1 cellular context compared by ENCODE assay signal in the genomic region with DNA sequence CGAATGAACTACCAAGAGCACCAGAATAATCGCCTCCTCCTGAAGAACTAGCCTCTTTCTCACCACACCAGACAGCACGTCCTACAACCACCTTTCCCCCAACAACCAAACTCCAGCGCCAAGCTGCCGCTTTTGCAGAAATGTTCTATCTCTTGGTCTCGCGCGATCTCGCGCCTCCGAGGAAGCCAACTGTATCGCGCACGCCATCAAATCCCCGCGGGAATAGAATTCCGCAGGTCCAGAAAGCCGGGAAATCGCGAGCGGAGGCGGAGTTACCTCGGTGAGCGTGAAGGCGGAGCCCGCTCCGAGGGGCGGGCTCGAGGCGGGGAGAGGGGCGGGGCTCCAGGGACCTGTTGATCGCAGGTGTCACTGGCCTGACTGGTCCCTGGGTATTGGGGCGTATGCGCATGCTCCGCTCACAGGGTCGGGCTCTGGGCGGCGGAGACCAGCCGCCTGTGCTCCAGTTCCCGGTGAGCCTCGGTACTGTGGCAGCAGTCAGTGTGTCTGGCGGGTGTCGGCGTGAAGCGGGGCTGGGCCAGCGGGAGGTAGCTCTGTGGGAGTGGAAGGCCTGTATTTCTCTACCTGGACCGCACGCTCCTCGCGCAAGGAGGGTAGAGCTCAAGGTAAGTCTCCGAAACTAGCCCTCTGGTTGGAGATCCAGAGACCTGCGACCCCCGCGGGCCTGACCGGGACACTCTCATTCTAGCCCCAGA.
TF ChIP-seq lines count a peak whose summit lies in the region.

A gene (plus strand): TSS at position 463 of the 713 bp plus-strand sequence. CDS start 27,047 bp downstream, outside the sequence.

TF ChIP-seq in HepG2, 621 proteins besides CTCF, POLR2A, EP300 and RAD21 (continued from another document and continues in another):
- TF ChIP-seq, protein P1, sequence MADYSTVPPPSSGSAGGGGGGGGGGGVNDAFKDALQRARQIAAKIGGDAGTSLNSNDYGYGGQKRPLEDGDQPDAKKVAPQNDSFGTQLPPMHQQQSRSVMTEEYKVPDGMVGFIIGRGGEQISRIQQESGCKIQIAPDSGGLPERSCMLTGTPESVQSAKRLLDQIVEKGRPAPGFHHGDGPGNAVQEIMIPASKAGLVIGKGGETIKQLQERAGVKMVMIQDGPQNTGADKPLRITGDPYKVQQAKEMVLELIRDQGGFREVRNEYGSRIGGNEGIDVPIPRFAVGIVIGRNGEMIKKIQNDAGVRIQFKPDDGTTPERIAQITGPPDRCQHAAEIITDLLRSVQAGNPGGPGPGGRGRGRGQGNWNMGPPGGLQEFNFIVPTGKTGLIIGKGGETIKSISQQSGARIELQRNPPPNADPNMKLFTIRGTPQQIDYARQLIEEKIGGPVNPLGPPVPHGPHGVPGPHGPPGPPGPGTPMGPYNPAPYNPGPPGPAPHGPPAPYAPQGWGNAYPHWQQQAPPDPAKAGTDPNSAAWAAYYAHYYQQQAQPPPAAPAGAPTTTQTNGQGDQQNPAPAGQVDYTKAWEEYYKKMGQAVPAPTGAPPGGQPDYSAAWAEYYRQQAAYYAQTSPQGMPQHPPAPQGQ (CRISPR knock-in tag; IDR thresholded peaks at IDR 0.05; ENCODE audit: borderline replicate concordance), result no peak
- TF ChIP-seq, protein P2, sequence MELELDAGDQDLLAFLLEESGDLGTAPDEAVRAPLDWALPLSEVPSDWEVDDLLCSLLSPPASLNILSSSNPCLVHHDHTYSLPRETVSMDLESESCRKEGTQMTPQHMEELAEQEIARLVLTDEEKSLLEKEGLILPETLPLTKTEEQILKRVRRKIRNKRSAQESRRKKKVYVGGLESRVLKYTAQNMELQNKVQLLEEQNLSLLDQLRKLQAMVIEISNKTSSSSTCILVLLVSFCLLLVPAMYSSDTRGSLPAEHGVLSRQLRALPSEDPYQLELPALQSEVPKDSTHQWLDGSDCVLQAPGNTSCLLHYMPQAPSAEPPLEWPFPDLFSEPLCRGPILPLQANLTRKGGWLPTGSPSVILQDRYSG (CRISPR knock-in tag; IDR thresholded peaks at IDR 0.05), result no peak
- TF ChIP-seq CBX2 (IDR thresholded peaks at IDR 0.05; ENCODE audit: low read depth, low read length), result no peak
- TF ChIP-seq CBX2 (CRISPR knock-in tag; IDR thresholded peaks at IDR 0.05; ENCODE audit: low read depth), result 0 out of 2 replicates have a peak, but pooled peaks have one; percentile 53
- TF ChIP-seq ZNF670 (CRISPR knock-in tag; IDR thresholded peaks at IDR 0.05; ENCODE audit: borderline replicate concordance), result no peak
- TF ChIP-seq ZNF441 (CRISPR knock-in tag; IDR thresholded peaks at IDR 0.05; ENCODE audit: borderline replicate concordance), result no peak
- no peak for TF ChIP-seq MBNL3 (CRISPR knock-in tag; conservative IDR thresholded peaks at IDR 0.05)
- TF ChIP-seq, protein P3, sequence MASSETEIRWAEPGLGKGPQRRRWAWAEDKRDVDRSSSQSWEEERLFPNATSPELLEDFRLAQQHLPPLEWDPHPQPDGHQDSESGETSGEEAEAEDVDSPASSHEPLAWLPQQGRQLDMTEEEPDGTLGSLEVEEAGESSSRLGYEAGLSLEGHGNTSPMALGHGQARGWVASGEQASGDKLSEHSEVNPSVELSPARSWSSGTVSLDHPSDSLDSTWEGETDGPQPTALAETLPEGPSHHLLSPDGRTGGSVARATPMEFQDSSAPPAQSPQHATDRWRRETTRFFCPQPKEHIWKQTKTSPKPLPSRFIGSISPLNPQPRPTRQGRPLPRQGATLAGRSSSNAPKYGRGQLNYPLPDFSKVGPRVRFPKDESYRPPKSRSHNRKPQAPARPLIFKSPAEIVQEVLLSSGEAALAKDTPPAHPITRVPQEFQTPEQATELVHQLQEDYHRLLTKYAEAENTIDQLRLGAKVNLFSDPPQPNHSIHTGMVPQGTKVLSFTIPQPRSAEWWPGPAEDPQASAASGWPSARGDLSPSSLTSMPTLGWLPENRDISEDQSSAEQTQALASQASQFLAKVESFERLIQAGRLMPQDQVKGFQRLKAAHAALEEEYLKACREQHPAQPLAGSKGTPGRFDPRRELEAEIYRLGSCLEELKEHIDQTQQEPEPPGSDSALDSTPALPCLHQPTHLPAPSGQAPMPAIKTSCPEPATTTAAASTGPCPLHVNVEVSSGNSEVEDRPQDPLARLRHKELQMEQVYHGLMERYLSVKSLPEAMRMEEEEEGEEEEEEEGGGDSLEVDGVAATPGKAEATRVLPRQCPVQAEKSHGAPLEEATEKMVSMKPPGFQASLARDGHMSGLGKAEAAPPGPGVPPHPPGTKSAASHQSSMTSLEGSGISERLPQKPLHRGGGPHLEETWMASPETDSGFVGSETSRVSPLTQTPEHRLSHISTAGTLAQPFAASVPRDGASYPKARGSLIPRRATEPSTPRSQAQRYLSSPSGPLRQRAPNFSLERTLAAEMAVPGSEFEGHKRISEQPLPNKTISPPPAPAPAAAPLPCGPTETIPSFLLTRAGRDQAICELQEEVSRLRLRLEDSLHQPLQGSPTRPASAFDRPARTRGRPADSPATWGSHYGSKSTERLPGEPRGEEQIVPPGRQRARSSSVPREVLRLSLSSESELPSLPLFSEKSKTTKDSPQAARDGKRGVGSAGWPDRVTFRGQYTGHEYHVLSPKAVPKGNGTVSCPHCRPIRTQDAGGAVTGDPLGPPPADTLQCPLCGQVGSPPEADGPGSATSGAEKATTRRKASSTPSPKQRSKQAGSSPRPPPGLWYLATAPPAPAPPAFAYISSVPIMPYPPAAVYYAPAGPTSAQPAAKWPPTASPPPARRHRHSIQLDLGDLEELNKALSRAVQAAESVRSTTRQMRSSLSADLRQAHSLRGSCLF (CRISPR knock-in tag; IDR thresholded peaks at IDR 0.05; ENCODE audit: borderline replicate concordance), result no peak
- TF ChIP-seq GZF1 (CRISPR knock-in tag; IDR thresholded peaks at IDR 0.05), result peak; percentile 76; the same call in 1 of the 2 replicates
- TF ChIP-seq HOXA3 (CRISPR knock-in tag; IDR thresholded peaks at IDR 0.05), result peak; percentile 60
- no peak for TF ChIP-seq NFE2L2 (IDR thresholded peaks at IDR 0.05; ENCODE audit: low read length)
- 0 out of 2 replicates have a peak, but pooled peaks have one; percentile 7 for TF ChIP-seq NFE2L1 (CRISPR knock-in tag; IDR thresholded peaks at IDR 0.05; ENCODE audit: borderline replicate concordance)
- no peak for TF ChIP-seq GFI1 (CRISPR knock-in tag; IDR thresholded peaks at IDR 0.05; ENCODE audit: borderline replicate concordance)
- TF ChIP-seq GTF3A (CRISPR knock-in tag; conservative IDR thresholded peaks at IDR 0.05), result no peak
- no peak for TF ChIP-seq TAF15 (IDR thresholded peaks at IDR 0.05; ENCODE audit: low read depth, low read length, poor library complexity, severe bottlenecking)
- TF ChIP-seq RFX3 (CRISPR knock-in tag; IDR thresholded peaks at IDR 0.05), result no peak
- TF ChIP-seq, protein P4, sequence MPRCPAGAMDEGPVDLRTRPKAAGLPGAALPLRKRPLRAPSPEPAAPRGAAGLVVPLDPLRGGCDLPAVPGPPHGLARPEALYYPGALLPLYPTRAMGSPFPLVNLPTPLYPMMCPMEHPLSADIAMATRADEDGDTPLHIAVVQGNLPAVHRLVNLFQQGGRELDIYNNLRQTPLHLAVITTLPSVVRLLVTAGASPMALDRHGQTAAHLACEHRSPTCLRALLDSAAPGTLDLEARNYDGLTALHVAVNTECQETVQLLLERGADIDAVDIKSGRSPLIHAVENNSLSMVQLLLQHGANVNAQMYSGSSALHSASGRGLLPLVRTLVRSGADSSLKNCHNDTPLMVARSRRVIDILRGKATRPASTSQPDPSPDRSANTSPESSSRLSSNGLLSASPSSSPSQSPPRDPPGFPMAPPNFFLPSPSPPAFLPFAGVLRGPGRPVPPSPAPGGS (CRISPR knock-in tag; IDR thresholded peaks at IDR 0.05), result peak; percentile 85; the same call in 1 of the 2 replicates
- TF ChIP-seq ZNF777 (CRISPR knock-in tag; IDR thresholded peaks at IDR 0.05), result no peak; the same call in 1 of the 2 replicates
- TF ChIP-seq REPIN1 (CRISPR knock-in tag; IDR thresholded peaks at IDR 0.05; ENCODE audit: borderline replicate concordance, low read depth), result 0 out of 2 replicates have a peak, but pooled peaks have one; percentile 11
- TF ChIP-seq, protein P5, sequence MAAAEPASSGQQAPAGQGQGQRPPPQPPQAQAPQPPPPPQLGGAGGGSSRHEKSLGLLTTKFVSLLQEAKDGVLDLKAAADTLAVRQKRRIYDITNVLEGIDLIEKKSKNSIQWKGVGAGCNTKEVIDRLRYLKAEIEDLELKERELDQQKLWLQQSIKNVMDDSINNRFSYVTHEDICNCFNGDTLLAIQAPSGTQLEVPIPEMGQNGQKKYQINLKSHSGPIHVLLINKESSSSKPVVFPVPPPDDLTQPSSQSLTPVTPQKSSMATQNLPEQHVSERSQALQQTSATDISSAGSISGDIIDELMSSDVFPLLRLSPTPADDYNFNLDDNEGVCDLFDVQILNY (CRISPR knock-in tag; conservative IDR thresholded peaks at IDR 0.05), result no peak; the same call in 1 of the 2 replicates
- no peak; the same call in 1 of the 2 replicates for TF ChIP-seq ZNF567 (CRISPR knock-in tag; IDR thresholded peaks at IDR 0.05; ENCODE audit: borderline replicate concordance)
- TF ChIP-seq, protein P6, sequence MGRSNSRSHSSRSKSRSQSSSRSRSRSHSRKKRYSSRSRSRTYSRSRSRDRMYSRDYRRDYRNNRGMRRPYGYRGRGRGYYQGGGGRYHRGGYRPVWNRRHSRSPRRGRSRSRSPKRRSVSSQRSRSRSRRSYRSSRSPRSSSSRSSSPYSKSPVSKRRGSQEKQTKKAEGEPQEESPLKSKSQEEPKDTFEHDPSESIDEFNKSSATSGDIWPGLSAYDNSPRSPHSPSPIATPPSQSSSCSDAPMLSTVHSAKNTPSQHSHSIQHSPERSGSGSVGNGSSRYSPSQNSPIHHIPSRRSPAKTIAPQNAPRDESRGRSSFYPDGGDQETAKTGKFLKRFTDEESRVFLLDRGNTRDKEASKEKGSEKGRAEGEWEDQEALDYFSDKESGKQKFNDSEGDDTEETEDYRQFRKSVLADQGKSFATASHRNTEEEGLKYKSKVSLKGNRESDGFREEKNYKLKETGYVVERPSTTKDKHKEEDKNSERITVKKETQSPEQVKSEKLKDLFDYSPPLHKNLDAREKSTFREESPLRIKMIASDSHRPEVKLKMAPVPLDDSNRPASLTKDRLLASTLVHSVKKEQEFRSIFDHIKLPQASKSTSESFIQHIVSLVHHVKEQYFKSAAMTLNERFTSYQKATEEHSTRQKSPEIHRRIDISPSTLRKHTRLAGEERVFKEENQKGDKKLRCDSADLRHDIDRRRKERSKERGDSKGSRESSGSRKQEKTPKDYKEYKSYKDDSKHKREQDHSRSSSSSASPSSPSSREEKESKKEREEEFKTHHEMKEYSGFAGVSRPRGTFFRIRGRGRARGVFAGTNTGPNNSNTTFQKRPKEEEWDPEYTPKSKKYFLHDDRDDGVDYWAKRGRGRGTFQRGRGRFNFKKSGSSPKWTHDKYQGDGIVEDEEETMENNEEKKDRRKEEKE (IDR thresholded peaks at IDR 0.05), result no peak
- TF ChIP-seq, protein P7, sequence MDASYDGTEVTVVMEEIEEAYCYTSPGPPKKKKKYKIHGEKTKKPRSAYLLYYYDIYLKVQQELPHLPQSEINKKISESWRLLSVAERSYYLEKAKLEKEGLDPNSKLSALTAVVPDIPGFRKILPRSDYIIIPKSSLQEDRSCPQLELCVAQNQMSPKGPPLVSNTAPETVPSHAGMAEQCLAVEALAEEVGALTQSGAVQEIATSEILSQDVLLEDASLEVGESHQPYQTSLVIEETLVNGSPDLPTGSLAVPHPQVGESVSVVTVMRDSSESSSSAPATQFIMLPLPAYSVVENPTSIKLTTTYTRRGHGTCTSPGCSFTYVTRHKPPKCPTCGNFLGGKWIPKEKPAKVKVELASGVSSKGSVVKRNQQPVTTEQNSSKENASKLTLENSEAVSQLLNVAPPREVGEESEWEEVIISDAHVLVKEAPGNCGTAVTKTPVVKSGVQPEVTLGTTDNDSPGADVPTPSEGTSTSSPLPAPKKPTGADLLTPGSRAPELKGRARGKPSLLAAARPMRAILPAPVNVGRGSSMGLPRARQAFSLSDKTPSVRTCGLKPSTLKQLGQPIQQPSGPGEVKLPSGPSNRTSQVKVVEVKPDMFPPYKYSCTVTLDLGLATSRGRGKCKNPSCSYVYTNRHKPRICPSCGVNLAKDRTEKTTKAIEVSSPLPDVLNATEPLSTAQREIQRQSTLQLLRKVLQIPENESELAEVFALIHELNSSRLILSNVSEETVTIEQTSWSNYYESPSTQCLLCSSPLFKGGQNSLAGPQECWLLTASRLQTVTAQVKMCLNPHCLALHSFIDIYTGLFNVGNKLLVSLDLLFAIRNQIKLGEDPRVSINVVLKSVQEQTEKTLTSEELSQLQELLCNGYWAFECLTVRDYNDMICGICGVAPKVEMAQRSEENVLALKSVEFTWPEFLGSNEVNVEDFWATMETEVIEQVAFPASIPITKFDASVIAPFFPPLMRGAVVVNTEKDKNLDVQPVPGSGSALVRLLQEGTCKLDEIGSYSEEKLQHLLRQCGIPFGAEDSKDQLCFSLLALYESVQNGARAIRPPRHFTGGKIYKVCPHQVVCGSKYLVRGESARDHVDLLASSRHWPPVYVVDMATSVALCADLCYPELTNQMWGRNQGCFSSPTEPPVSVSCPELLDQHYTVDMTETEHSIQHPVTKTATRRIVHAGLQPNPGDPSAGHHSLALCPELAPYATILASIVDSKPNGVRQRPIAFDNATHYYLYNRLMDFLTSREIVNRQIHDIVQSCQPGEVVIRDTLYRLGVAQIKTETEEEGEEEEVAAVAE (CRISPR knock-in tag; IDR thresholded peaks at IDR 0.05; ENCODE audit: borderline replicate concordance), result peak; percentile 82
- TF ChIP-seq, protein P8, sequence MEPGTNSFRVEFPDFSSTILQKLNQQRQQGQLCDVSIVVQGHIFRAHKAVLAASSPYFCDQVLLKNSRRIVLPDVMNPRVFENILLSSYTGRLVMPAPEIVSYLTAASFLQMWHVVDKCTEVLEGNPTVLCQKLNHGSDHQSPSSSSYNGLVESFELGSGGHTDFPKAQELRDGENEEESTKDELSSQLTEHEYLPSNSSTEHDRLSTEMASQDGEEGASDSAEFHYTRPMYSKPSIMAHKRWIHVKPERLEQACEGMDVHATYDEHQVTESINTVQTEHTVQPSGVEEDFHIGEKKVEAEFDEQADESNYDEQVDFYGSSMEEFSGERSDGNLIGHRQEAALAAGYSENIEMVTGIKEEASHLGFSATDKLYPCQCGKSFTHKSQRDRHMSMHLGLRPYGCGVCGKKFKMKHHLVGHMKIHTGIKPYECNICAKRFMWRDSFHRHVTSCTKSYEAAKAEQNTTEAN (CRISPR knock-in tag; conservative IDR thresholded peaks at IDR 0.05), result no peak; the same call in 1 of the 2 replicates
- TF ChIP-seq SYNCRIP (IDR thresholded peaks at IDR 0.05; ENCODE audit: insufficient read depth, low read depth, low read length), result no peak
- TF ChIP-seq CENPT (CRISPR knock-in tag; IDR thresholded peaks at IDR 0.05; ENCODE audit: low read depth), result no peak; the same call in 1 of the 2 replicates
- TF ChIP-seq ZNF672 (CRISPR knock-in tag; IDR thresholded peaks at IDR 0.05), result no peak
- 0 out of 2 replicates have a peak, but pooled peaks have one; percentile 11 for TF ChIP-seq NCOA2 (CRISPR knock-in tag; IDR thresholded peaks at IDR 0.05)
- no peak for TF ChIP-seq ZFP82 (CRISPR knock-in tag; IDR thresholded peaks at IDR 0.05; ENCODE audit: borderline replicate concordance)
- no peak for TF ChIP-seq MTF1 (CRISPR knock-in tag; IDR thresholded peaks at IDR 0.05)
- peak; percentile 27; the same call in 1 of the 2 replicates for TF ChIP-seq ZNF160 (CRISPR knock-in tag; IDR thresholded peaks at IDR 0.05)
- no peak for TF ChIP-seq PLRG1 (conservative IDR thresholded peaks at IDR 0.05)
- no peak for TF ChIP-seq HDAC2 (CRISPR knock-in tag; IDR thresholded peaks at IDR 0.05)
- TF ChIP-seq MAFK (conservative IDR thresholded peaks at IDR 0.05 in 1 of 2, IDR thresholded peaks at IDR 0.05 in 1 of 2; ENCODE audit: low read length in 2 of 2), result no peak
- peak; percentile 78 for TF ChIP-seq SP4 (CRISPR knock-in tag; IDR thresholded peaks at IDR 0.05)
- TF ChIP-seq ZNF660 (CRISPR knock-in tag; IDR thresholded peaks at IDR 0.05; ENCODE audit: borderline replicate concordance, low read depth), result no peak
- no peak for TF ChIP-seq TBP (CRISPR knock-in tag; IDR thresholded peaks at IDR 0.05)
- TF ChIP-seq SP2 (CRISPR knock-in tag; IDR thresholded peaks at IDR 0.05), result no peak; the same call in 1 of the 2 replicates
- peak; percentile 82 for TF ChIP-seq ZSCAN31 (CRISPR knock-in tag; IDR thresholded peaks at IDR 0.05; ENCODE audit: low read depth)
- TF ChIP-seq FLYWCH1 (CRISPR knock-in tag; IDR thresholded peaks at IDR 0.05), result no peak
